ENCODE assay signal across 1 cellular context in the genomic region with DNA sequence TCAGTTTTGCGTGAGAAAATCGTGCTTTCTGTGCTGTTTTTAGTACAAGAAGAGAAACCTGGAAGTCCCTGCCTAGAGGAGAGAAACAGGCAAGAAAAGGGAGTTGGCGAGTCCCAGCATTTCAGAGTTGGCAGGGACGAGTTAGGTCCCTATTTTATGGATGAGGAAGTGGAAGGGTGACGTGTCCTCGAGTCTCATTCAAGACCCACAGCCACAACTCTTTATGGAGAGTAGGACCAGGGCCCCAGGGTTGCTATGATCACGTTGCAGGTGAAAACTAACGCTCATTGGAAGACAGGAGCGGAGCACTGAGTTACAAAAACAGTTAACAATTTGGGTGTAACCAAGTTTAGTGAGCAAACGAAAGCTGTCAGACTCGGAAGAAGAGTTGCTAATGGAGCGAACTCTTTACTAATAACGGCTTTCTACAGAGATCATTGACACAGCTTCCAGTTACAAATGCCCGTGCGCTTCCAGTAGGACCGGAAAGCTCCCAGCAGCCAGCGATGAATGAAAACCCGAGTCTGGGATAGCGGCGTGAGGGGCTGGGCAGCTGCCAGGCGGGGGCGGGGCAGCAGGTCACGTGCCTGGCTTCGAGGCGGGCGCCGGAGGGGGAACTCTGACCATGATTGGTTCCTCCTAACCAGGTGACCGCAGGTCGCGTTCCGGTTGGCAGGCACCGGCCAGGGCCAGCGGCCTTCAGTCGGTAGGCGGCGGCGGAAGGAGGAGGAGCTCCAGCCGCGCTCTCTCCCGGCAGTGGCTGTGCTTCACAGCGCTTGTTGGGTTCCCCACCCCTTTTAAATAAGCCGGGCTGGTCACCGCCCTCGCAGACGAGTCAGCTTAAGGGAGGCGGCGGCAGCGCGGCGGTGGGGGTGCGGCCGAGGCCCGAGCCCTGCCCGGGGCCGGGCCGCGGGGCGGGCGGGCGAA.
TF ChIP-seq lines count a peak whose summit lies in the region.

Gene CCNYL1 (plus strand): TSS at position 827 of the 927 bp plus-strand sequence. CDS start 257 bp downstream, outside the sequence.

TF ChIP-seq in SK-N-SH treated with all-trans-retinoic acid at 6 μM for 48 hours, 23 proteins besides CTCF, POLR2A, EP300 and RAD21 (continued from another document):
- TF ChIP-seq TSHZ2 (CRISPR knock-in tag; IDR thresholded peaks at IDR 0.05) (no peak), ZC3H10 (CRISPR knock-in tag; IDR thresholded peaks at IDR 0.05) (no peak), TCF4 (CRISPR knock-in tag; IDR thresholded peaks at IDR 0.05; ENCODE audit: borderline replicate concordance) (no peak), SNAI2 (CRISPR knock-in tag; IDR thresholded peaks at IDR 0.05) (no peak)
